13 cellular contexts compared by ENCODE assay signal in the genomic region with DNA sequence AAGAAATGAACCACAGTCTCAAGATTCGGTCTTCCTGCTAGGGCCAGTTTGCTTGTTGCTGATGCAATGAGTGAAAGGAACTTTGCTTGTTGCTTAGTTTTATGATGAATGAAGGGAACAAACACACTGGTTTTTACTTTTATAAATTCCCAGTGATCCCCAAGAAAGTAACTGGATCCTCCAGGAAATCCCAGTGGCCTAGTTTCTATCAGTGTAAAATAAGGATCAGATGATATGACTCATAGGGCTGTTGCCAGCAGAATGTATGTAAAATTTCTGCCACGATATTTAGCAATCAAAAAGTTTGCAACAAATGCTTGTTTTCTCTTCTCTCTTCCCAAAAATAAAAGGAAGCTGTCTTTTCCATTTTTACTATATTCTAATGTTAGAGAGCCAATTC.
DNase-seq lines count a peak whose midpoint lies in the region; TF ChIP-seq lines count a peak whose summit lies in the region.
"Had no signal": no experiment of that assay in that cellular context is flagged by ENCODE, and none has a peak within 500 bp of the region (broad histone marks: within the 10 kb centered on the region; RNA-seq: fewer than 3 reads in every experiment).

No MANE protein-coding gene starts in this region.

- intact Hi-C loops in spleen (cut with DNase I; ENCODE audit: low total_unique reads): no loop called here

- 37 to 81% (median 71%) methylated on average over 2 of the region's 2 CpGs for WGBS in spleen, 5 donors

- H3K4me1 ChIP-seq in SJCRH30: peaks cover 26% of the 10 kb centered on the region
- peaks cover 3 to 48% (median 23%) of the 10 kb centered on the region in 6 donors for H3K4me1 ChIP-seq in spleen
- H3K4me1 ChIP-seq: sigmoid colon had no signal

- TF ChIP-seq POLR2A in spleen (IDR thresholded peaks at IDR 0.05): no peak

- H3K27ac ChIP-seq in SJCRH30 (peak overlapping the region; percentile 27; the same call in 1 of the 2 replicates), spleen (peak overlapping the region in 5 of 8 donors; percentile 46 to 77 (median 67))
- H3K27ac ChIP-seq: sigmoid colon, VCaP had no signal

- H3K27me3 ChIP-seq in SJCRH30: no peaks in the 10 kb centered on the region
- no peaks in the 10 kb centered on the region for H3K27me3 ChIP-seq in spleen (replicated peaks in 1 of 7)
- H3K27me3 ChIP-seq: sigmoid colon had no signal

- H3K9me3 ChIP-seq in SJCRH30 (replicated peaks) (no peaks in the 10 kb centered on the region), spleen (no peaks in the 10 kb centered on the region)
- H3K9me3 ChIP-seq: sigmoid colon had no signal

- TF ChIP-seq CTCF in spleen (IDR thresholded peaks at IDR 0.05 in 8 of 11, conservative IDR thresholded peaks at IDR 0.05 in 3 of 11): no peak

- H3K4me3 ChIP-seq in SJCRH30 (no peak overlapping the region), spleen (no peak overlapping the region)
- H3K4me3 ChIP-seq: sigmoid colon had no signal

- H3K36me3 ChIP-seq in SJCRH30 (no peaks in the 10 kb centered on the region), spleen (no peaks in the 10 kb centered on the region)
- H3K36me3 ChIP-seq: sigmoid colon had no signal

- peak; percentile 21 for DNase-seq in HPDE6-E6E7 (ENCODE audit: extremely low spot score)
- peak in 1 of 2 experiments; percentile 48 for DNase-seq in SJCRH30
- DNase-seq in fibroblast of peridontal ligament (ENCODE audit: extremely low read depth): peak; percentile 90
- DNase-seq in spleen: no peak
- no peak for DNase-seq in NCI-H2081 treated with DMSO at 0.1 percent for 48 hours (lab: John Stamatoyannopoulos, UW)
- no peak for DNase-seq in A172 (ENCODE audit: low spot score)
- DNase-seq in activated naive CD4-positive, alpha-beta T cell treated with Interleukin-2 at 50 U/mL for 16 hours: no peak
- DNase-seq: activated naive CD8-positive, alpha-beta T cell treated with anti-CD3 and anti-CD28 coated beads for 36 hours; natural killer cell; NCI-H1417; NCI-H510A; sigmoid colon had no signal

Comparison
In these comparisons a context has a peak if more than half of its experiments do, and no peak if none do; other contexts are left out.
1. DNase-seq: peak in HPDE6-E6E7 (single experiment) and fibroblast of peridontal ligament (single experiment); none in spleen (single experiment), NCI-H2081 treated with DMSO at 0.1 percent for 48 hours (single experiment), A172 (single experiment) and activated naive CD4-positive, alpha-beta T cell treated with Interleukin-2 at 50 U/mL for 16 hours (single experiment).